Comparison of ENCODE assay signal across 16 cellular contexts in the genomic region with DNA sequence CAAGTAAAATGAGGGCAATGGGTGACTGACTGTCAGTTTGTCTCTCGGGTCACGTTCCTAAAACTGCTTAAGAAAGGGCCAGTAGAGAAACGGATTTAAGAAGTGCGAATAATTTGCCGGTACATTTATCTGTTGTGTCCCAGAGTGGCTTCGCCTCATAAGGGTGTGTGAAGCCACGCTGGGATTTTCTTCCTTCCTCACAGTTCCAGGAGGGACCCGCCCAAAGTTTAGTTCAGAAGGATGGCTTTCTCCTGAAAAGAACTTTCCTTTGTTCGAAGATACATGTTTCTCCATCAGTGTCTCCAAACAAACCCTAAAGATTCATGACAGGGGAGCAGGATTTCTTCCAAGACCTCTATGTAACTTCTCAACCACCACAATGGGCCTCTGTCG. TPM values are rescaled to one million over a fixed set of nuclear protein-coding genes. Genes with fewer than 3 reads are reported as not detected.
DNase-seq lines count a peak whose midpoint lies in the region; ATAC-seq, FAIRE-seq and TF ChIP-seq lines count a peak whose summit lies in the region.
"Had no signal": no experiment of that assay in that cellular context is flagged by ENCODE, and none has a peak within 500 bp of the region (broad histone marks: within the 10 kb centered on the region; RNA-seq: fewer than 3 reads in every experiment).

No MANE protein-coding gene starts in this region.

- in situ Hi-C loops in brain microvascular endothelial cell (cut with HindIII; ENCODE audit: low pct_ligation_motif_present, low sequenced_read_pairs) = no loop called here

- DNase-seq in brain microvascular endothelial cell (no peak), small intestine (no peak), NCI-H146 (lab: John Stamatoyannopoulos, UW) (no peak)
- DNase-seq in activated T-cell treated with anti-CD3 and anti-CD28 coated beads, Interleukin-2, amount 50 U/mL, for 1 hour = no peak
- DNase-seq: activated CD4-positive, CD25-positive, alpha-beta regulatory T cell treated with anti-CD3 and anti-CD28 coated beads, Interleukin-2, amount 50 U/mL, for 72 hours; activated CD8-positive, alpha-beta memory T cell treated with anti-CD3 and anti-CD28 coated beads, Interleukin-2, amount 50 U/mL, for 48 hours; activated naive CD4-positive, alpha-beta T cell treated with anti-CD3 and anti-CD28 coated beads, Interleukin-2, amount 50 U/mL, for 16 hours; AML-193; NCI-H774; stimulated activated CD4-positive, alpha-beta T cell treated with anti-CD3 and anti-CD28 coated beads, Interleukin-2, amount 100 ng/mL, for 24 hours had no signal

- no peak for ATAC-seq in HG02970 (IDR thresholded peaks at IDR 0.05; ENCODE audit: low FRiP score, unreplicated experiment)
- ATAC-seq in GM21360 (IDR thresholded peaks at IDR 0.05; ENCODE audit: unreplicated experiment) = no peak

- TF ChIP-seq CTCF in HEK293 (tag by site-specific recombination; IDR thresholded peaks at IDR 0.05) (no peak), brain microvascular endothelial cell (IDR thresholded peaks at IDR 0.05; ENCODE audit: low read depth, low read length, missing control alignments) (no peak)

- H3K9me3 ChIP-seq in HEK293 (ENCODE audit: control insufficient read depth, insufficient read depth, low read depth, low read length) (no peaks in the 10 kb centered on the region), mesodermal cell (ENCODE audit: control insufficient read depth, low read length) (peaks cover 5% of the 10 kb centered on the region), small intestine (ENCODE audit: control insufficient read depth, low read depth) (no peaks in the 10 kb centered on the region)

- CTCF ChIA-PET in HEK293 (lab: Yijun Ruan, JAX) = interaction anchor here (0.6 kb wide), 1 partner anchor 11 kb away, joined by 4 read pairs; no protein-coding TSS in a partner anchor

- H3K4me1 ChIP-seq in HEK293 (ENCODE audit: control insufficient read depth, insufficient read depth, low read length) (peaks cover 20% of the 10 kb centered on the region), mesodermal cell (ENCODE audit: control insufficient read depth, insufficient read depth, low read length, poor library complexity, severe bottlenecking) (peaks cover 16% of the 10 kb centered on the region), small intestine (ENCODE audit: control insufficient read depth in 2 of 2, insufficient read depth in 1 of 2, low read depth in 1 of 2, low read length in 1 of 2) (no peaks in the 10 kb centered on the region)

- WGBS in mesodermal cell (ENCODE audit: insufficient coverage in 2 of 2), 2 experiments = 97 to 98% methylated on average over 7 to 8 of the region's 10 CpGs
- 80 to 84% (median 84%) methylated on average over 10 of the region's 10 CpGs for WGBS in small intestine, 3 donors

- H3K27me3 ChIP-seq in brain microvascular endothelial cell (replicated peaks) (no peaks in the 10 kb centered on the region), small intestine (ENCODE audit: control insufficient read depth in 2 of 2, insufficient read depth in 2 of 2, low read length in 2 of 2) (no peaks in the 10 kb centered on the region)

- POLR2A ChIA-PET in HEK293 (lab: Yijun Ruan, JAX) = interaction anchor here (4.1 kb wide), 1 partner anchor 50 kb away, joined by 23 read pairs; a partner anchor contains a TSS

- no peak overlapping the region for H3K4me3 ChIP-seq in HEK293 (ENCODE audit: low read depth, low read length)
- no peak overlapping the region for H3K4me3 ChIP-seq in brain microvascular endothelial cell (ENCODE audit: low read depth, low read length)
- H3K4me3 ChIP-seq in mesodermal cell (ENCODE audit: extremely low read depth, insufficient read depth, low read length, poor library complexity, severe bottlenecking) = no peak overlapping the region
- H3K4me3 ChIP-seq in small intestine (ENCODE audit: low read depth in 1 of 2, low read length in 2 of 2) = no peak overlapping the region
- H3K4me3 ChIP-seq: GM23248, mucosa of descending colon had no signal

- H3K27ac ChIP-seq in HEK293 (ENCODE audit: extremely low read depth, low read depth, low read length) (peak overlapping the region; percentile 68), brain microvascular endothelial cell (peak overlapping the region; percentile 43), mesodermal cell (ENCODE audit: low read depth, low read length, severe bottlenecking) (peak overlapping the region; percentile 41), small intestine (ENCODE audit: low read depth in 1 of 2, low read length in 1 of 2) (peak overlapping the region; percentile 32 to 62)
- H3K27ac ChIP-seq: GM23248 had no signal

- FAIRE-seq in small intestine (lab: Jason Lieb, UNC) = no peak

- no peaks in the 10 kb centered on the region for H3K36me3 ChIP-seq in HEK293 (ENCODE audit: control insufficient read depth in 2 of 2, insufficient read depth in 1 of 2, low read length in 2 of 2)
- H3K36me3 ChIP-seq in brain microvascular endothelial cell (replicated peaks) = no peaks in the 10 kb centered on the region
- no peaks in the 10 kb centered on the region for H3K36me3 ChIP-seq in mesodermal cell (ENCODE audit: control insufficient read depth, insufficient read depth, low read length)
- no peaks in the 10 kb centered on the region for H3K36me3 ChIP-seq in small intestine (ENCODE audit: control insufficient read depth in 2 of 2, insufficient read depth in 2 of 2, low read length in 2 of 2)

TF ChIP-seq in HEK293, 187 proteins besides CTCF, POLR2A, EP300 and RAD21:
- no peak for TF ChIP-seq ZNF514 (tag by site-specific recombination; IDR thresholded peaks at IDR 0.05)

RNA-seq across cellular contexts. Expression of a gene that starts 49.8 kb away (rescaled TPM):
- 57.1 TPM for polyA plus RNA-seq in mesodermal cell (2013, experiment 1 of 2)
- 52.6 TPM for polyA plus RNA-seq in mesodermal cell (2013, experiment 2 of 2)
- 10 to 100 TPM in 1 of 3 donors, 1 to 10 TPM in 1, under 1 TPM in 1; 0.89 to 94.8 (median 4.1) TPM for polyA plus RNA-seq in small intestine
